In the genomic region with DNA sequence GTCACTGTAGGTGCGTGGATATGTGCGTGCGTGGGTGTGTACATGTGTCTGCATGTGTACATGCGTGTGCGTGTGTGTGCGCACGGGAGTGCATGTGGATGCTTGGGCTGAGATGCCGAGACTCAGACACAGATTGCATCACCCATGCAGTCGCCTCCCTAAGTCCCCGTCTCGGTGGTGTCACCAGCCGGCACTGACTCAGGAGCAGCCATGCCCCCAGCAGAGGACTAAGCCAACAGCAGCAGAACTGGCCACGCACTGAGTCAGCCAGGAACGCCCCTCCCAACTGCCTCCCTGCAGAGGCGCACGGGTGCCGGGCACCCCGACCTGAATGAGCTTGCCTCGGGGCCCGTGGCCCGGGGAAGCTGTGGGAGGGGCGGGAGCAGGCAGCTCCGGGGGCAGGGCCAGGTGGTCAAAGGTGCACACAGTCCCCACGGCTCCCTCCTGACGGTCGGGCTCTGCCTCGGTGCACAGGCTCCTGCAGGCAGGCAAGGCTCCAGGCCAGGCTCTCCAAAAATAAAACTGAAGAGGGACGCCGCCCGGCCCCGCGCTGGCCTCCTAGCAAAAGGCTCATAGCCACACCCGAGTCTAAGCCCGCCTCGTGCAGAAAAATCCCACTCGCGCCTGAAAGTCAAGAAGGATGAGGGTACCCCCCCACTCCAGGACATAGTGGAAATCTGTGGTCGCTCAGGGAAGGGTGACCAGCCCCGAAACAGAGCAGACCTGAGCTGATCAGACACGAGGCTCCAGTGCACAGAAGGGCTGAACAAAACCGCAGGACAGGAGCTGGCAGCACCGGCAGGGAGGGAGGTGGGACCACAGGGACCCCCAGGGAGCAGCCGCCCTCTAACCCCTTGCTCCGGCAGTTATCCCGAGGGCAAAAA, we compare ENCODE assay signal across 8 cellular contexts. TPM values are rescaled to one million over a fixed set of nuclear protein-coding genes. Genes with fewer than 3 reads are reported as not detected.
A peak's percentile ranks its signal among the peaks of the same experiment; 100 is the strongest.
DNase-seq lines count a peak whose midpoint lies in the region; ATAC-seq and TF ChIP-seq lines count a peak whose summit lies in the region.

No MANE protein-coding gene starts in this region.

- H3K27ac ChIP-seq in Panc1 (ENCODE audit: low read length) (peak overlapping the region; percentile 94), fibroblast of lung (ENCODE audit: insufficient read depth, low read length) (peak overlapping the region; percentile 40)

- peak overlapping the region; percentile 22 for H2AFZ ChIP-seq in fibroblast of lung (ENCODE audit: low read length)

- POLR2A ChIA-PET in Panc1 (lab: Charles Lee) = interaction anchor here (0.6 to 1.2 kb wide), 2 partner anchors 9 to 17 kb away, joined by 3 to 5 read pairs; no protein-coding TSS in a partner anchor

- H3K9ac ChIP-seq in fibroblast of lung (ENCODE audit: insufficient read depth, low read length) = peak overlapping the region; percentile 51

- ATAC-seq in Panc1 = peak; percentile 90
- no peak for ATAC-seq in HG02840 (IDR thresholded peaks at IDR 0.05; ENCODE audit: low FRiP score, unreplicated experiment)

- H3K9me3 ChIP-seq in Panc1 (ENCODE audit: control insufficient read depth, insufficient read depth, low read depth, low read length) (no peaks in the 10 kb centered on the region), fibroblast of lung (ENCODE audit: control insufficient read depth, insufficient read depth, low read depth, low read length) (no peaks in the 10 kb centered on the region)

- DNase-seq in GM03348 (ENCODE audit: low spot score) (peak; percentile 65), Panc1 (ENCODE audit: low read depth, low spot score) (no peak), fibroblast of lung (ENCODE audit: low read depth in 2 of 2) (peak; percentile 43 to 75), retinal pigment epithelial cell (ENCODE audit: low read depth) (peak; percentile 73), NCI-H2196 (lab: John Stamatoyannopoulos, UW; ENCODE audit: unreplicated experiment) (no peak), NCI-H2227 treated with DMSO at 0.1 percent for 48 hours (lab: John Stamatoyannopoulos, UW) (no peak), NCI-H2107 (lab: John Stamatoyannopoulos, UW) (no peak)

- H3K36me3 ChIP-seq in Panc1 (ENCODE audit: control insufficient read depth, insufficient read depth, low read length) (no peaks in the 10 kb centered on the region), fibroblast of lung (ENCODE audit: control insufficient read depth, insufficient read depth, low read length) (no peaks in the 10 kb centered on the region)

- peak overlapping the region; percentile 21 to 45 for H3K4me3 ChIP-seq in Panc1 (ENCODE audit: low read depth in 2 of 2, low read length in 2 of 2)
- peak overlapping the region in 1 of 4 experiments; percentile 30 for H3K4me3 ChIP-seq in fibroblast of lung (replicated peaks in 1 of 4; ENCODE audit: control extremely low read depth in 1 of 4, insufficient read depth in 1 of 4, low read depth in 3 of 4, low read length in 4 of 4)
- H3K4me3 ChIP-seq in retinal pigment epithelial cell (ENCODE audit: low read length) = no peak overlapping the region

- H4K20me1 ChIP-seq in fibroblast of lung (ENCODE audit: control insufficient read depth, extremely low read depth, insufficient read depth, low read length) = no peaks in the 10 kb centered on the region

- no peak for TF ChIP-seq CTCF in Panc1 (IDR thresholded peaks at IDR 0.05)
- no peak for TF ChIP-seq CTCF in fibroblast of lung (conservative IDR thresholded peaks at IDR 0.05 in 1 of 2, IDR thresholded peaks at IDR 0.05 in 1 of 2; ENCODE audit: low read depth in 1 of 2, low read length in 2 of 2)
- TF ChIP-seq CTCF in retinal pigment epithelial cell (conservative IDR thresholded peaks at IDR 0.05; ENCODE audit: low read depth, low read length) = no peak

- peaks cover 37% of the 10 kb centered on the region for H3K4me1 ChIP-seq in Panc1 (ENCODE audit: control insufficient read depth, insufficient read depth, low read length)
- peaks cover 24% of the 10 kb centered on the region for H3K4me1 ChIP-seq in fibroblast of lung (ENCODE audit: control insufficient read depth, extremely low read depth, insufficient read depth, low read length)

- H3K27me3 ChIP-seq in Panc1 (ENCODE audit: control insufficient read depth, insufficient read depth, low read length) (no peaks in the 10 kb centered on the region), fibroblast of lung (ENCODE audit: control insufficient read depth, insufficient read depth, low read length) (no peaks in the 10 kb centered on the region)

- no TSS peak for BruUV-seq in Panc1 (replicated peaks; lab: Mats Ljungman, UMichigan)

- intact Hi-C loops in Panc1 (cut with micrococcal nuclease; ENCODE audit: unreplicated experiment) = no loop called here

- peak overlapping the region; percentile 56 for H3K4me2 ChIP-seq in fibroblast of lung (ENCODE audit: extremely low read depth, insufficient read depth, low read length)

- in situ Hi-C loops in Panc1 (cut with HindIII; ENCODE audit: low pct_unique_long_range_greater_than_20kb, low sequenced_read_pairs) = no loop called here

- CTCF ChIA-PET in Panc1 (lab: Charles Lee) = no interaction called here

- no peaks in the 10 kb centered on the region for H3K79me2 ChIP-seq in fibroblast of lung (ENCODE audit: control insufficient read depth, insufficient read depth, low read length)

RNA-seq across cellular contexts. Expression of a gene that starts 49.2 kb away (rescaled TPM):
- total RNA-seq in Panc1 (2021; ENCODE audit: unreplicated experiment) (56.2 TPM), fibroblast of lung (16.4 and 32.5 TPM in 2 replicates)
- 43.3 TPM for polyA plus RNA-seq in Panc1 (2012; ENCODE audit: insufficient read length)
- 61.7 and 72.8 TPM in 2 replicates for polyA plus RNA-seq in fibroblast of lung
- polyA plus RNA-seq in fibroblast of lung (2012) = 49.2 and 60.5 TPM in 2 replicates
- 44.8 and 57.4 TPM in 2 replicates for polyA minus RNA-seq in fibroblast of lung (ENCODE audit: low replicate concordance)

Comparison
In these comparisons a context has a peak if more than half of its experiments do, and no peak if none do; other contexts are left out.
1. DNase-seq: peak in GM03348 (single experiment), fibroblast of lung (2 of 2) and retinal pigment epithelial cell (single experiment); none in Panc1 (single experiment), NCI-H2196 (single experiment), NCI-H2227 treated with DMSO at 0.1 percent for 48 hours (single experiment) and NCI-H2107 (single experiment).